8 cellular contexts compared by ENCODE assay signal in the genomic region with DNA sequence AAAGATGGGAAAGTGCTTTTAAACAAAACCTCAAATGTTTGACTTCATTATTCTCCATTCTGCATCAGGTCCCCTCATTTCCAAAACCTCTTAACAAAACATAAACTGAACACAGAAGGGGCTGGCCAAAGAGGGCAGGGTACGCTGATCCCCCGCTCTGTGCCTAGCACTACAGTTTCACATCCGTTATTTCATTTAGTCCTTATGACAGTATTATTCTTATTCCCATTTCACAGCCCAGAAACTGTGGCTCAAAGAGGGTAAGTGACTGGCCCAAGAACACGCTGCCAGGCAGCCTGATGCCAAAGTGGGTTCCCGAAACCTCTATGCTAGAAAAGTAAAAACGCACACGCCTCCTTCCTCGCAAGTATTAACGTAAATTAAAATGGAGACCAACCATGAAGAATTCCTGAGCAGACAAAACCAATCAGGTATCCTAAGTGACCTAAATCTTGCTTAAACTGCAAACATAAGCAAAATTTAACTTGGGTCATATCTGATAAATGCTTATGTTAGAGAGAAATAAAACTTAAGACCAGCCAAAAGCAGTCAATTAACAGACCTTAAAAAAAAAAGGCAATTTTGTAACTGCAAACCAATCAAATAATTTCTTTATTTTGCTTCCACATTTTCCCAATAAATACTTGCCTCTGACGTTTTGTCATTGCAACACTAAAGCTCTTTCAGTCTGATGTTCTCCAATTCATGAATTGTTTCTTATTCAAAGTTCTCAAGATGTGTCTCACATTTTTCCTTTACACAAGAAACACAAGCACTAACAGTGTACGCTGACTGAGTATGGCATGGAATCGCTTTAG. TPM values are rescaled to one million over a fixed set of nuclear protein-coding genes. Genes with fewer than 3 reads are reported as not detected.
DNase-seq lines count a peak whose midpoint lies in the region; ATAC-seq and TF ChIP-seq lines count a peak whose summit lies in the region.

No MANE protein-coding gene starts in this region.

- no peaks in the 10 kb centered on the region for H3K9me3 Mint-ChIP-seq in naive B cell

- H3K9me2 ChIP-seq in Karpas-422 (replicated peaks; ENCODE audit: insufficient read depth, low read length): no peaks in the 10 kb centered on the region

- H3K4me3 ChIP-seq in AG09309 (ENCODE audit: control insufficient read depth, low read depth, low read length) (peak overlapping the region; percentile 90), Karpas-422 (ENCODE audit: low read length) (peak overlapping the region; percentile 89)

- peak overlapping the region; percentile 82 for H3K4me2 ChIP-seq in Karpas-422 (ENCODE audit: low read depth, low read length, poor library complexity, severe bottlenecking)

- H3K27ac Mint-ChIP-seq in naive B cell: peak overlapping the region; percentile 99 to 100 (median 100)

- ATAC-seq in naive B cell (ENCODE audit: low read depth in 2 of 2) (no peak), HG02588 (IDR thresholded peaks at IDR 0.05; ENCODE audit: unreplicated experiment) (no peak), HG03442 (IDR thresholded peaks at IDR 0.05; ENCODE audit: unreplicated experiment) (no peak)

- H3K36me3 Mint-ChIP-seq in naive B cell: no peaks in the 10 kb centered on the region

- H3K4me3 Mint-ChIP-seq in naive B cell: peak overlapping the region; percentile 82 to 98 (median 94)

- DNase-seq in AG09309 (ENCODE audit: low read depth): no peak
- peak; percentile 70 for DNase-seq in Karpas-422
- DNase-seq in naive B cell: no peak
- DNase-seq in NK-92 treated with Interleukin-12 subunit alpha and Interleukin-12 subunit beta, amount 100 ng/mL, for 24 hours (lab: John Stamatoyannopoulos, UW): no peak
- no peak for DNase-seq in activated CD4-positive, CD25-positive, alpha-beta regulatory T cell (lab: John Stamatoyannopoulos, UW)

- no peak for TF ChIP-seq CTCF in AG09309 (IDR thresholded peaks at IDR 0.05; ENCODE audit: control insufficient read depth, insufficient read depth, low read depth, low read length, missing control alignments)

- H3K36me3 ChIP-seq in Karpas-422 (ENCODE audit: insufficient read depth, low read length): no peaks in the 10 kb centered on the region

- no peaks in the 10 kb centered on the region for H3K27me3 ChIP-seq in Karpas-422 (ENCODE audit: low read length)

- peaks cover 57% of the 10 kb centered on the region for H3K79me2 ChIP-seq in Karpas-422 (ENCODE audit: low read length)

- H3K4me1 ChIP-seq in Karpas-422 (ENCODE audit: low read length): peaks cover 34% of the 10 kb centered on the region

- H3K9me3 ChIP-seq in Karpas-422 (ENCODE audit: low read length): no peaks in the 10 kb centered on the region

- no peaks in the 10 kb centered on the region for H3K27me3 Mint-ChIP-seq in naive B cell

- peaks cover 37 to 58% (median 46%) of the 10 kb centered on the region in 3 donors for H3K4me1 Mint-ChIP-seq in naive B cell

- H2AFZ ChIP-seq in Karpas-422 (ENCODE audit: low read length): no peak overlapping the region

- peak overlapping the region; percentile 83 for H3K9ac ChIP-seq in Karpas-422 (ENCODE audit: low read length)

- no peaks in the 10 kb centered on the region for H4K20me1 ChIP-seq in Karpas-422 (ENCODE audit: insufficient read depth, low read depth, low read length)

- peak overlapping the region; percentile 55 for H3K27ac ChIP-seq in Karpas-422 (ENCODE audit: low read length)
- H3K27ac ChIP-seq in cingulate gyrus (ENCODE audit: low read depth, low read length): peak overlapping the region; percentile 95

RNA-seq across cellular contexts. Expression of a gene that starts 0.7 kb away (rescaled TPM):
- total RNA-seq in Karpas-422 (2014; rRNA removed; shearing (Covaris generic); ENCODE audit: low replicate concordance): 26.1 and 31.8 TPM in 2 replicates
- 10 to 100 TPM in 5 of 6 donors, 1 to 10 TPM in 1; 4.8 to 17.7 (median 14.7) TPM for polyA plus RNA-seq in naive B cell (ENCODE audit: low read depth in 6 of 6)

RNA-seq across cellular contexts. Expression of a gene that starts 3.3 kb away (rescaled TPM):
- 15.5 and 31.0 TPM in 2 replicates for total RNA-seq in Karpas-422 (2014; rRNA removed; shearing (Covaris generic); ENCODE audit: low replicate concordance)
- 10 to 100 TPM in 4 of 6 donors, 1 to 10 TPM in 2; 8.5 to 15.4 (median 14.4) TPM for polyA plus RNA-seq in naive B cell (ENCODE audit: low read depth in 6 of 6)

RNA-seq across cellular contexts. Expression of a gene that starts 47.4 kb away (rescaled TPM):
- not detected in 2 replicates for total RNA-seq in Karpas-422 (2014; rRNA removed; shearing (Covaris generic); ENCODE audit: low replicate concordance)
- not detected for polyA plus RNA-seq in naive B cell (ENCODE audit: low read depth in 6 of 6)
